ENCODE assay signal across 7 cellular contexts in the genomic region with DNA sequence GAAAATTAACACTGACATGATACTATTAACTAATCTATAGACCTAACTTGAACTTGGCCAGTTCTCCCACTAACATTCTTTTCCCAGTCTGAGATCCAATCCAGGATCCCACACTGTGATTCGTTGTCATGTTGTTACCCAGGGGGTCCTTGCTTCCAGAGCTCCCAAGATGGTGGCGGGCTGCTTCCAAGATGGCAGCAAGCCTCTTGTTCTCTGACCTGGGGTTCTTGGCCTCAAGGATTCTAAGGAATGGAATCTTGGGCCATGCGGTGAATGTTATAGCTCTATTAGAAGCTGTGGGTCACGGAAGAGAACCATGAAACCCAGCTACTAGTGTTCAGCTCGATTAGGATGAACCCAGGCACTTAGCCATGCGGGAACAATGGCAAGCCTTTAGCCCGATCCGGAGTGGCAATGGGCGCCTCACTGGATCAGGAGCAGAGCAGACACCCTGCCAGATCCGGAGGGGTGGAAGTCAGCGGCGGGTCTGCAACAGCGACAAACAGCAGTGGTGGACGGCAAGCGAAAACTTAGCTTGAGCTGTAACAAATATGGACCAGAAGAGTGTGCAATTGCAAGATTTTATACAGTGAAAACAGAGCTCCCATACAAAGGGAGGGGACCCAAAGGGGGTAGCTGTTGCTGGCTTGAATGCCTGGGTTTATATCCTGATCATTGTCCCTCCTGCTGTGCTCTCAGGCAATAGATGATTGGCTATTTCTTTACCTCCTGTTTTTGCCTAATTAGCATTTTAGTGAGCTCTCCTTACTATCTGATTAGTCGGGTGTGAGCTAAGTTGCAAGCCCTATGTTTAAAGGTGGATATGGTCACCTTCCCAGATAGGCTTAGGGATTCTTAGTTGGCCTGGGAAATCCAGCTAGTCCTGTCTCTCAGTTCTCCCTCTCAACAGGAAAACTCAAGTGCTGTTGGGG. TPM values are rescaled to one million over a fixed set of nuclear protein-coding genes. Genes with fewer than 3 reads are reported as not detected.
"Had no signal": no experiment of that assay in that cellular context is flagged by ENCODE, and none has a peak within 500 bp of the region (broad histone marks: within the 10 kb centered on the region; RNA-seq: fewer than 3 reads in every experiment).

No MANE protein-coding gene starts in this region.

RNA-seq across cellular contexts. Expression of a gene that starts 7.5 kb away (rescaled TPM):
- total RNA-seq: dermis microvascular lymphatic vessel endothelial cell, left ventricle myocardium superior, lower lobe of right lung, lung microvascular endothelial cell had no signal

RNA-seq across cellular contexts. Expression of a gene that starts 23.9 kb away (rescaled TPM):
- total RNA-seq: glomerular endothelial cell, kidney epithelial cell, left ventricle myocardium superior, mononuclear cell had no signal
